11 cellular contexts compared by ENCODE assay signal in genomic region chr16:84356591-84357116, GRCh38. TPM values are rescaled to one million over a fixed set of nuclear protein-coding genes. Genes with fewer than 3 reads are reported as not detected.
DNase-seq lines count a peak whose midpoint lies in the region; ATAC-seq and TF ChIP-seq lines count a peak whose summit lies in the region.
"Had no signal": no experiment of that assay in that cellular context is flagged by ENCODE, and none has a peak within 500 bp of the region (broad histone marks: within the 10 kb centered on the region; RNA-seq: fewer than 3 reads in every experiment).

No MANE protein-coding gene starts in this region.

- H3K9me3 ChIP-seq in naive thymus-derived CD4-positive, alpha-beta T cell (ENCODE audit: control insufficient read depth in 2 of 3, low read length in 3 of 3), result no peaks in the 10 kb centered on the region
- H3K9me3 ChIP-seq in Peyer's patch, result no peaks in the 10 kb centered on the region
- H3K9me3 ChIP-seq: BE2C had no signal

- peaks cover 0 to 10% of the 10 kb centered on the region in 2 donors for H3K4me1 ChIP-seq in naive thymus-derived CD4-positive, alpha-beta T cell (ENCODE audit: control insufficient read depth in 2 of 2, insufficient read depth in 2 of 2, low read length in 2 of 2)
- peaks cover 0 to 24% (median 0%) of the 10 kb centered on the region in 4 donors for H3K4me1 ChIP-seq in Peyer's patch
- H3K4me1 ChIP-seq: BE2C, parathyroid adenoma had no signal

- CTCF ChIA-PET in naive thymus-derived CD4-positive, alpha-beta T cell (lab: Charles Lee), result no interaction called here

- no peaks in the 10 kb centered on the region for H3K36me3 Mint-ChIP-seq in neural crest cell (ENCODE audit: low read depth)
- H3K36me3 Mint-ChIP-seq in naive thymus-derived CD4-positive, alpha-beta T cell, result peaks cover 0 to 5% (median 0%) of the 10 kb centered on the region in 5 donors

- no peak overlapping the region for H3K27ac ChIP-seq in naive thymus-derived CD4-positive, alpha-beta T cell (ENCODE audit: low read depth, low read length)
- H3K27ac ChIP-seq in Peyer's patch, result no peak overlapping the region
- H3K27ac ChIP-seq: parathyroid adenoma had no signal

- no peaks in the 10 kb centered on the region for H3K9me3 Mint-ChIP-seq in neural crest cell
- H3K9me3 Mint-ChIP-seq in naive thymus-derived CD4-positive, alpha-beta T cell, result peaks cover 0 to 2% (median 0%) of the 10 kb centered on the region in 11 donors
- H3K9me3 Mint-ChIP-seq: activated CD4-positive, alpha-beta memory T cell treated with anti-CD3 and anti-CD28 coated beads, Interleukin-2, amount 10 ng/mL, durations not matched to agents 7 days and 5 days had no signal

- H3K4me1 Mint-ChIP-seq in neural crest cell, result peaks cover 51% of the 10 kb centered on the region
- peaks cover 15 to 37% (median 22%) of the 10 kb centered on the region in 7 donors for H3K4me1 Mint-ChIP-seq in naive thymus-derived CD4-positive, alpha-beta T cell

- TF ChIP-seq POLR2A in Peyer's patch (IDR thresholded peaks at IDR 0.05), result no peak

- H3K27me3 Mint-ChIP-seq in neural crest cell (ENCODE audit: low read depth), result peaks cover 3% of the 10 kb centered on the region
- peaks cover 0 to 6% (median 4%) of the 10 kb centered on the region in 5 donors for H3K27me3 Mint-ChIP-seq in naive thymus-derived CD4-positive, alpha-beta T cell

- ATAC-seq in HG03565 (IDR thresholded peaks at IDR 0.05; ENCODE audit: unreplicated experiment) (no peak), HG03097 (IDR thresholded peaks at IDR 0.05; ENCODE audit: low FRiP score, unreplicated experiment) (no peak)
- no peak for ATAC-seq in naive thymus-derived CD4-positive, alpha-beta T cell

- no peaks in the 10 kb centered on the region for H3K27me3 ChIP-seq in naive thymus-derived CD4-positive, alpha-beta T cell (ENCODE audit: control insufficient read depth in 2 of 2, insufficient read depth in 2 of 2, low read length in 2 of 2)
- H3K27me3 ChIP-seq in Peyer's patch, result no peaks in the 10 kb centered on the region

- DNase-seq in COLO668 (lab: John Stamatoyannopoulos, UW; ENCODE audit: unreplicated experiment), result peak; percentile 38
- peak; percentile 36 for DNase-seq in NCI-H2196 treated with DMSO at 0.1 percent for 48 hours (lab: John Stamatoyannopoulos, UW; ENCODE audit: unreplicated experiment)
- DNase-seq in cerebellum (ENCODE audit: low spot score), result peak; percentile 13
- peak; percentile 43 for DNase-seq in neural crest cell (ENCODE audit: low read depth, low spot score)
- no peak for DNase-seq in naive thymus-derived CD4-positive, alpha-beta T cell
- no peak for DNase-seq in Peyer's patch
- DNase-seq: BE2C had no signal

- H3K4me3 Mint-ChIP-seq in neural crest cell, result peak overlapping the region; percentile 44
- H3K4me3 Mint-ChIP-seq in naive thymus-derived CD4-positive, alpha-beta T cell, result no peak overlapping the region
- H3K4me3 Mint-ChIP-seq: activated CD4-positive, alpha-beta memory T cell treated with anti-CD3 and anti-CD28 coated beads, Interleukin-2, amount 10 ng/mL, durations not matched to agents 7 days and 5 days had no signal

- POLR2A ChIA-PET in naive thymus-derived CD4-positive, alpha-beta T cell (lab: Charles Lee), result no interaction called here

- intact Hi-C loops in naive thymus-derived CD4-positive, alpha-beta T cell (cut with micrococcal nuclease), result no loop called here

- peak overlapping the region; percentile 70 for H3K27ac Mint-ChIP-seq in neural crest cell (ENCODE audit: unreplicated experiment)
- peak overlapping the region in 1 of 9 donors; percentile 59 for H3K27ac Mint-ChIP-seq in naive thymus-derived CD4-positive, alpha-beta T cell
- H3K27ac Mint-ChIP-seq: activated CD4-positive, alpha-beta memory T cell treated with anti-CD3 and anti-CD28 coated beads, Interleukin-2, amount 10 ng/mL, durations not matched to agents 7 days and 5 days had no signal

- TF ChIP-seq CTCF in neural crest cell (conservative IDR thresholded peaks at IDR 0.05) (no peak), Peyer's patch (IDR thresholded peaks at IDR 0.05) (no peak)

- no peak overlapping the region for H3K4me3 ChIP-seq in naive thymus-derived CD4-positive, alpha-beta T cell (ENCODE audit: low read length)
- H3K4me3 ChIP-seq in Peyer's patch, result no peak overlapping the region

- H3K36me3 ChIP-seq in naive thymus-derived CD4-positive, alpha-beta T cell (ENCODE audit: control insufficient read depth in 2 of 3, insufficient read depth in 3 of 3, low read length in 3 of 3), result no peaks in the 10 kb centered on the region
- no peaks in the 10 kb centered on the region for H3K36me3 ChIP-seq in Peyer's patch
- H3K36me3 ChIP-seq: BE2C had no signal

RNA-seq across cellular contexts. Expression of gene ATP2C2, which starts 11.7 kb away (rescaled TPM):
- 6.6 TPM for total RNA-seq in cerebellum
- 0.16 and 0.30 TPM in 2 replicates for total RNA-seq in neural crest cell
- total RNA-seq in naive thymus-derived CD4-positive, alpha-beta T cell, result not detected
- under 1 TPM in 1 of 2 donors, not detected in 1; 0.20 TPM for polyA plus RNA-seq in naive thymus-derived CD4-positive, alpha-beta T cell
- 100 to 1,000 TPM in 2 of 4 donors, 10 to 100 TPM in 2; 84.2 to 148 (median 115) TPM for total RNA-seq in Peyer's patch
- total RNA-seq: activated CD4-positive, alpha-beta memory T cell treated with anti-CD3 and anti-CD28 coated beads, Interleukin-2, amount 10 ng/mL, durations not matched to agents 7 days and 5 days had no signal

Comparison
In these comparisons a context has a peak if more than half of its experiments do, and no peak if none do; other contexts are left out.
1. DNase-seq: peak in COLO668 (single experiment), NCI-H2196 treated with DMSO at 0.1 percent for 48 hours (single experiment), cerebellum (single experiment) and neural crest cell (single experiment); none in naive thymus-derived CD4-positive, alpha-beta T cell (0 of 9) and Peyer's patch (0 of 3).
2. RNA of gene ATP2C2, which starts 11.7 kb away (total RNA-seq): 84.2 to 148 TPM in Peyer's patch; 6.6 TPM in cerebellum (single experiment), 0.16 to 0.30 TPM in neural crest cell and not detected in naive thymus-derived CD4-positive, alpha-beta T cell; every median in the first group is over 10 times any median in the second.